ENCODE assay signal across 29 cellular contexts in the genomic region with DNA sequence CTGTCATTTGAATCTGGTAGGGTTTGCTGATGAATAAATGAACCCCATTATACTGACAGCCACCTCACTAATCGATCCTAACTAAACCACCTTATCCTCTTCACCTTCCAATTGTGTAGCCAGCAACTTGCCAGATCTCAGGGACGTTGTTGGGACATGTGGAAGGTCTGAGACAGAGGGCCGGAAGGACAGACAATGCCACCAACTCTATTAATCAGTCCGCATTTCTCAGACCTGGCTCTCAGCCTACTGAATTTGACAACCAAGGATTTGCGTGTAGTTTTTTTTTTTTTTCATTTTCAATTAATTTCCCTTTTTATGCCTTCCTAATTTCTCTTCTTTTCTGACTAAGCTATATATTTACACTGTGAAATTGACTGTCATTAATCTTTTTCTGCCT.
"Had no signal": no experiment of that assay in that cellular context is flagged by ENCODE, and none has a peak within 500 bp of the region (broad histone marks: within the 10 kb centered on the region; RNA-seq: fewer than 3 reads in every experiment).

No MANE protein-coding gene starts in this region.

- H3K36me3 Mint-ChIP-seq: immature natural killer cell; memory B cell; naive B cell; natural killer cell treated with Interleukin-12 subunit alpha and Interleukin-12 subunit beta and Interleukin-15 and Interleukin-18, amount 100 ng/mL, for 72 hours; neural progenitor cell had no signal

- H3K9ac ChIP-seq: neural progenitor cell, parathyroid adenoma had no signal

- H3K27ac ChIP-seq: lower lobe of right lung, neural progenitor cell, parathyroid adenoma, prostate gland, right atrium auricular region, suprapubic skin, transverse colon, upper lobe of right lung, uterus had no signal

- FAIRE-seq: endometrium, frontal cortex had no signal

- DNase-seq: cortex of kidney; effector memory CD8-positive, alpha-beta T cell; hypothalamus; immature natural killer cell; islet precursor cell; left ventricle myocardium superior; lower lobe of right lung; mucosa of descending colon; naive B cell; stimulated activated CD4-positive, alpha-beta T cell treated with anti-CD3 and anti-CD28 coated beads, Interleukin-12 subunit alpha, Interleukin-12 subunit beta, amount 100 ng/mL, for 4 hours; stimulated activated CD4-positive, alpha-beta T cell treated with anti-CD3 and anti-CD28 coated beads, Interleukin-1b, Interleukin-23, amount 100 ng/mL, for 48 hours; stimulated activated CD4-positive, alpha-beta T cell treated with anti-CD3 and anti-CD28 coated beads, Interleukin-4, amount 100 ng/mL, for 1 hour; stimulated activated CD8-positive, alpha-beta memory T cell treated with anti-CD3 and anti-CD28 coated beads, Interleukin-4, amount 100 ng/mL, for 48 hours; stimulated activated naive CD4-positive, alpha-beta T cell; stimulated activated naive CD8-positive, alpha-beta T cell treated with anti-CD3 and anti-CD28 coated beads, Interleukin-15, amount 100 ng/mL, for 72 hours; transverse colon; upper lobe of right lung; uterus had no signal

- H3K79me2 ChIP-seq: parathyroid adenoma had no signal

- ATAC-seq: effector memory CD8-positive, alpha-beta T cell; left ventricle myocardium superior; lower lobe of right lung; mucosa of descending colon; natural killer cell treated with Interleukin-12 subunit alpha and Interleukin-12 subunit beta and Interleukin-15 and Interleukin-18, amount 100 ng/mL, for 72 hours; sciatic nerve; stimulated activated naive CD8-positive, alpha-beta T cell treated with anti-CD3 and anti-CD28 coated beads, Interleukin-15, amount 100 ng/mL, for 72 hours; upper lobe of right lung had no signal

- H3K9me3 ChIP-seq: lower lobe of right lung, mucosa of descending colon, prostate gland, right atrium auricular region, suprapubic skin, transverse colon, upper lobe of right lung, uterus had no signal

- H3K27ac Mint-ChIP-seq: effector memory CD8-positive, alpha-beta T cell; immature natural killer cell; memory B cell; naive B cell; natural killer cell treated with Interleukin-12 subunit alpha and Interleukin-12 subunit beta and Interleukin-15 and Interleukin-18, amount 100 ng/mL, for 72 hours; neural progenitor cell; stimulated activated naive CD8-positive, alpha-beta T cell treated with anti-CD3 and anti-CD28 coated beads, Interleukin-15, amount 100 ng/mL, for 72 hours had no signal

- H3K9me3 Mint-ChIP-seq: effector memory CD8-positive, alpha-beta T cell; memory B cell; naive B cell; natural killer cell treated with Interleukin-12 subunit alpha and Interleukin-12 subunit beta and Interleukin-15 and Interleukin-18, amount 100 ng/mL, for 72 hours; neural progenitor cell; stimulated activated naive CD8-positive, alpha-beta T cell treated with anti-CD3 and anti-CD28 coated beads, Interleukin-15, amount 100 ng/mL, for 72 hours had no signal

- H3K27me3 ChIP-seq: neural progenitor cell, right atrium auricular region, suprapubic skin, transverse colon, upper lobe of right lung, uterus had no signal

- H3K36me3 ChIP-seq: lower lobe of right lung, neural progenitor cell, prostate gland, right atrium auricular region, suprapubic skin, transverse colon, upper lobe of right lung, uterus had no signal

- H2AFZ ChIP-seq: neural progenitor cell, parathyroid adenoma had no signal

- H3K4me3 ChIP-seq: lower lobe of right lung, mucosa of descending colon, neural progenitor cell, prostate gland, right atrium auricular region, smooth muscle cell, suprapubic skin, transverse colon, upper lobe of right lung, uterus had no signal

- H3K4me2 ChIP-seq: neural progenitor cell, smooth muscle cell had no signal

- H3K4me1 Mint-ChIP-seq: immature natural killer cell had no signal

- H3K27me3 Mint-ChIP-seq: memory B cell; naive B cell; natural killer cell treated with Interleukin-12 subunit alpha and Interleukin-12 subunit beta and Interleukin-15 and Interleukin-18, amount 100 ng/mL, for 72 hours; stimulated activated naive CD8-positive, alpha-beta T cell treated with anti-CD3 and anti-CD28 coated beads, Interleukin-15, amount 100 ng/mL, for 72 hours had no signal

- H3K4me1 ChIP-seq: parathyroid adenoma, prostate gland, uterus had no signal

- H3K4me3 Mint-ChIP-seq: effector memory CD8-positive, alpha-beta T cell; immature natural killer cell; memory B cell; naive B cell; natural killer cell treated with Interleukin-12 subunit alpha and Interleukin-12 subunit beta and Interleukin-15 and Interleukin-18, amount 100 ng/mL, for 72 hours; neural progenitor cell; stimulated activated naive CD8-positive, alpha-beta T cell treated with anti-CD3 and anti-CD28 coated beads, Interleukin-15, amount 100 ng/mL, for 72 hours had no signal
